In genomic region chr22:27168681-27169080, GRCh38 we compare ENCODE assay signal across 8 cellular contexts.
"Had no signal": no experiment of that assay in that cellular context is flagged by ENCODE, and none has a peak within 500 bp of the region (broad histone marks: within the 10 kb centered on the region; RNA-seq: fewer than 3 reads in every experiment).

No MANE protein-coding gene starts in this region.

- ATAC-seq: HepG2, K562 had no signal

- FAIRE-seq: HepG2, HTR-8/SVneo, K562 had no signal

- H3K9ac ChIP-seq: KMS-11 had no signal

- DNase-seq: IMR-90, KBM-7, KG1 had no signal

- H3K4me2 ChIP-seq: KMS-11 had no signal

- H3K27ac ChIP-seq: HL-60, KMS-11 had no signal

- H3K4me3 ChIP-seq: K562 had no signal
